ENCODE assay signal across 8 cellular contexts in genomic region chr6:41733349-41733706, GRCh38. TPM values are rescaled to one million over a fixed set of nuclear protein-coding genes. Genes with fewer than 3 reads are reported as not detected.
A peak's percentile ranks its signal among the peaks of the same experiment; 100 is the strongest.
DNase-seq lines count a peak whose midpoint lies in the region; ATAC-seq and TF ChIP-seq lines count a peak whose summit lies in the region.

No MANE protein-coding gene starts in this region.

- peaks cover 25% of the 10 kb centered on the region for H3K4me1 ChIP-seq in skeletal muscle satellite cell (ENCODE audit: control insufficient read depth, insufficient read depth, low read length)

- POLR2A ChIA-PET in T-cell (lab: Charles Lee): interaction anchor here in 1 of 2 donors (0.6 to 0.7 kb wide), 2 partner anchors 24 to 1326 kb away, joined by 3 to 6 read pairs; partner anchors contain the start of gene MRPL2

- H3K36me3 Mint-ChIP-seq in T-cell: no peaks in the 10 kb centered on the region

- no peaks in the 10 kb centered on the region for H3K9me3 Mint-ChIP-seq in T-cell

- H3K4me2 ChIP-seq in skeletal muscle satellite cell (ENCODE audit: low read length): peak overlapping the region; percentile 90

- H3K36me3 ChIP-seq in skeletal muscle satellite cell (ENCODE audit: insufficient read depth, low read length): no peaks in the 10 kb centered on the region

- no peak overlapping the region for H3K9ac ChIP-seq in skeletal muscle satellite cell (ENCODE audit: low read depth, low read length)

- H3K4me3 ChIP-seq in foreskin fibroblast (ENCODE audit: low read depth in 1 of 2, low read length in 2 of 2) (peak overlapping the region; percentile 65 to 74), skeletal muscle satellite cell (ENCODE audit: low read length) (peak overlapping the region; percentile 74)

- H3K9me3 ChIP-seq in skeletal muscle satellite cell (replicated peaks; ENCODE audit: low read length): no peaks in the 10 kb centered on the region

- DNase-seq in GM13977 (ENCODE audit: low spot score): peak; percentile 42
- DNase-seq in T-cell: no peak
- DNase-seq in foreskin fibroblast: peak in 1 of 2 donors; percentile 33
- DNase-seq in NCI-H1436 treated with DMSO at 0.1 percent for 48 hours (lab: John Stamatoyannopoulos, UW): no peak

- H3K27me3 Mint-ChIP-seq in T-cell: no peaks in the 10 kb centered on the region

- TF ChIP-seq CTCF in GM13977 (IDR thresholded peaks at IDR 0.05; ENCODE audit: extremely low read depth, insufficient read depth, missing control alignments): no peak
- TF ChIP-seq CTCF in foreskin fibroblast (IDR thresholded peaks at IDR 0.05; ENCODE audit: low read depth, low read length): no peak

- H3K4me1 Mint-ChIP-seq in T-cell: peaks cover 35 to 56% (median 45%) of the 10 kb centered on the region in 3 donors

- ATAC-seq in T-cell (replicated peaks in 1 of 4) (no peak), HG03039 (IDR thresholded peaks at IDR 0.05; ENCODE audit: unreplicated experiment) (no peak), HG03521 (IDR thresholded peaks at IDR 0.05; ENCODE audit: unreplicated experiment) (no peak), GM21423 (IDR thresholded peaks at IDR 0.05; ENCODE audit: unreplicated experiment) (no peak)

- H3K4me3 Mint-ChIP-seq in T-cell: peak overlapping the region; percentile 76 to 83 (median 80)

- H3K27me3 ChIP-seq in skeletal muscle satellite cell (ENCODE audit: control insufficient read depth, insufficient read depth, low read length): peaks cover 4% of the 10 kb centered on the region

- peak overlapping the region; percentile 73 to 85 for H3K27ac Mint-ChIP-seq in T-cell

- CTCF ChIA-PET in T-cell (lab: Charles Lee): interaction anchor here (0.6 to 1.9 kb wide), 6 partner anchors 25 to 311 kb away, joined by 3 to 12 read pairs (median 4); partner anchors contain the start of gene TOMM6 (in 1 of the 2)

- in situ Hi-C loops in GM13977 (cut with MboI; ENCODE audit: low pct_unique_long_range_greater_than_20kb, low sequenced_read_pairs, unreplicated experiment): no loop called here

RNA-seq across cellular contexts. Expression of gene TFEB, which starts 2.1 kb away (rescaled TPM):
- total RNA-seq in T-cell: 10 to 100 TPM; 18.9 to 28.1 (median 19.5) TPM
- 2.0 TPM in 2 replicates for total RNA-seq in skeletal muscle satellite cell (2012; rRNA removed)

RNA-seq across cellular contexts. Expression of gene PGC, which starts 13.9 kb away (rescaled TPM):
- total RNA-seq in T-cell: under 1 TPM in 3 of 5 donors, not detected in 2; 0.58 to 0.86 (median 0.70) TPM
- total RNA-seq in skeletal muscle satellite cell (2012; rRNA removed): not detected in 2 replicates

RNA-seq across cellular contexts. Expression of gene FRS3, which starts 46.4 kb away (rescaled TPM):
- total RNA-seq in T-cell: 10 to 100 TPM in 1 of 5 donors, 1 to 10 TPM in 4; 5.2 to 10.4 (median 8.9) TPM
- total RNA-seq in skeletal muscle satellite cell (2012; rRNA removed): 0.51 and 1.5 TPM in 2 replicates

RNA-seq across cellular contexts. Expression of gene PRICKLE4, which starts 47.3 kb away (rescaled TPM):
- under 1 TPM in 2 of 5 donors, not detected in 3; 0.44 to 0.60 TPM for total RNA-seq in T-cell
- total RNA-seq in skeletal muscle satellite cell (2012; rRNA removed): 0.25 TPM in 1 of 2 replicates, not detected in the other

RNA-seq across cellular contexts. Expression of gene TOMM6, which starts 54.2 kb away (rescaled TPM):
- total RNA-seq in T-cell: 100 to 1,000 TPM; 124 to 131 (median 127) TPM
- 107 and 158 TPM in 2 replicates for total RNA-seq in skeletal muscle satellite cell (2012; rRNA removed)
